21 cellular contexts compared by ENCODE assay signal in the genomic region with DNA sequence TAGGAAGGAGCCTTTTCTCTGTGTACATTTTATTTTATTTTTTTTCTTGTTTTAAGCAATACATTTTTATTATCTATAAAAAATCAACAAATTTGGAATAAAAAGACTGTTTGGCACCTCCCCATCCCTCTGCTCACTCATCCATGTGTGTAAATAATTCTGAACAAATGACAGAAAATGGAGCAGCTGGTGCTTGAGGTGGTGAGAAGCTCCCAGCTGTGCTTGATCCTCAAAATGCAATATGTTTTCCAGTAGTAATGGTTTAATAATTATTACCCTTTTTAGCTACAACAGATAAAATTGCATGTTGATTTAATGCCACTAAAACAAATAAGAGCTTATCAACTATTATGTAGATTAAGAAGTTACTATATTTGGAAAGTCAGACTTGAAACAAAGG.
DNase-seq lines count a peak whose midpoint lies in the region; TF ChIP-seq lines count a peak whose summit lies in the region.
"Had no signal": no experiment of that assay in that cellular context is flagged by ENCODE, and none has a peak within 500 bp of the region (broad histone marks: within the 10 kb centered on the region; RNA-seq: fewer than 3 reads in every experiment).

No MANE protein-coding gene starts in this region.

- no peak overlapping the region for H3K9ac ChIP-seq in adipocyte (ENCODE audit: low read length)
- H3K9ac ChIP-seq: neural progenitor cell had no signal

- no peaks in the 10 kb centered on the region for H3K36me3 ChIP-seq in adipocyte (ENCODE audit: control insufficient read depth, insufficient read depth, low read length, severe bottlenecking)
- H3K36me3 ChIP-seq in BE2C, result no peaks in the 10 kb centered on the region
- H3K36me3 ChIP-seq: brain microvascular endothelial cell, colonic mucosa, esophagus muscularis mucosa, neural progenitor cell had no signal

- peak; percentile 85 for DNase-seq in DMS 273 (lab: John Stamatoyannopoulos, UW; ENCODE audit: unreplicated experiment)
- peak; percentile 1 for DNase-seq in LNCaP clone FGC (ENCODE audit: low read depth)
- DNase-seq in NCI-H524 (lab: John Stamatoyannopoulos, UW), result peak; percentile 84 to 95
- DNase-seq in adipocyte (ENCODE audit: low read depth), result peak; percentile 1
- no peak for DNase-seq in middle frontal gyrus (ENCODE audit: extremely low spot score, low spot score)
- no peak for DNase-seq in BE2C
- no peak for DNase-seq in stimulated activated CD4-positive, alpha-beta T cell treated with anti-CD3 and anti-CD28 coated beads, Interleukin-12 subunit alpha, Interleukin-12 subunit beta, amount 100 ng/mL, for 4 hours
- DNase-seq in hypothalamus (lab: John Stamatoyannopoulos, UW), result no peak
- DNase-seq: activated CD4-positive, alpha-beta memory T cell treated with anti-CD3 and anti-CD28 coated beads, Interleukin-2, amount 10 ng/mL, durations not matched to agents 7 days and 5 days; activated effector memory CD4-positive, alpha-beta T cell treated with Interleukin-2 at 50 U/mL for 16 hours; brain microvascular endothelial cell; colonic mucosa; DMS153; GF-D8; psoas muscle; small intestine; stimulated activated CD4-positive, alpha-beta T cell treated with anti-CD3 and anti-CD28 coated beads, Interleukin-4, amount 100 ng/mL, for 1 hour; stimulated activated naive CD4-positive, alpha-beta T cell treated with Interleukin-2 at 50 U/mL for 16 hours had no signal

- H3K9me3 ChIP-seq in adipocyte (ENCODE audit: control insufficient read depth, low read length) (no peaks in the 10 kb centered on the region), BE2C (no peaks in the 10 kb centered on the region)
- H3K9me3 ChIP-seq: colonic mucosa, esophagus muscularis mucosa, psoas muscle had no signal

- no peaks in the 10 kb centered on the region for H3K27me3 ChIP-seq in adipocyte (replicated peaks; ENCODE audit: control insufficient read depth, insufficient read depth, low read length)
- H3K27me3 ChIP-seq in BE2C, result no peaks in the 10 kb centered on the region
- H3K27me3 ChIP-seq: brain microvascular endothelial cell, colonic mucosa, esophagus muscularis mucosa, neural progenitor cell had no signal

- H3K4me3 ChIP-seq in LNCaP clone FGC (ENCODE audit: low read depth, low read length) (no peak overlapping the region), adipocyte (ENCODE audit: low read length) (no peak overlapping the region), BE2C (ENCODE audit: low read depth, low read length) (no peak overlapping the region)
- H3K4me3 ChIP-seq: colonic mucosa, esophagus muscularis mucosa, lung, neural progenitor cell, psoas muscle had no signal

- TF ChIP-seq CTCF in LNCaP clone FGC (IDR thresholded peaks at IDR 0.05; ENCODE audit: control insufficient read depth, extremely low read depth, insufficient read depth), result no peak
- TF ChIP-seq CTCF in BE2C (IDR thresholded peaks at IDR 0.05; ENCODE audit: low read depth, low read length), result no peak

- peaks cover 16% of the 10 kb centered on the region for H3K4me1 ChIP-seq in adipocyte (ENCODE audit: control insufficient read depth, insufficient read depth, low read length)
- peaks cover 18% of the 10 kb centered on the region for H3K4me1 ChIP-seq in BE2C
- H3K4me1 ChIP-seq: colonic mucosa, esophagus muscularis mucosa, neural progenitor cell, psoas muscle had no signal

Comparison
In these comparisons a context has a peak if more than half of its experiments do, and no peak if none do; other contexts are left out.
1. DNase-seq: peak in DMS 273 (single experiment), LNCaP clone FGC (single experiment), NCI-H524 (2 of 2) and adipocyte (single experiment); none in middle frontal gyrus (single experiment), BE2C (single experiment), stimulated activated CD4-positive, alpha-beta T cell treated with anti-CD3 and anti-CD28 coated beads, Interleukin-12 subunit alpha, Interleukin-12 subunit beta, amount 100 ng/mL, for 4 hours (single experiment) and hypothalamus (0 of 51).